Comparison of ENCODE assay signal across 18 cellular contexts in the genomic region with DNA sequence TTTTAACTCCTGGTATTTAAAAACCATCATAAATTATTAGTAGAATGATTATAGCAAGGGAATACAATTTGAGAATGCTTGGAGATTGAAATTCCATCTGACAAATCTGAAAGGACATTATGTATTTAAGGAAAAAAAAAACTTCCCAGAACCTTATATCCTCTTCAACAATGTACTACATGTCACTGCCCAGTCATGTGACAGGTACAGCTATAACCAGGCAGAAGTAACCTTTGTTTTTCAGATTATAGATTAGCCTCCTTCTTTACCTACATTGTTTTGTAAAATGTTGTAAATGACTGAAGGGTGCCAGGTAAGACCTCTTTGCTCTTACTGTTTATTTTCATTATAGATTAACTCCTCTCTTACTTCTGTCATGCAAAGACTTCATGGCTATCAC.
"Had no signal": no experiment of that assay in that cellular context is flagged by ENCODE, and none has a peak within 500 bp of the region (broad histone marks: within the 10 kb centered on the region; RNA-seq: fewer than 3 reads in every experiment).

No MANE protein-coding gene starts in this region.

- H3K79me2 ChIP-seq: hepatocyte had no signal

- H2AFZ ChIP-seq: hepatocyte had no signal

- H3K4me1 ChIP-seq: esophagus squamous epithelium, testis, tibial nerve had no signal

- H3K36me3 ChIP-seq: esophagus squamous epithelium, spleen, tibial nerve had no signal

- H3K9me3 Mint-ChIP-seq: natural killer cell treated with Interleukin-12 subunit alpha and Interleukin-12 subunit beta and Interleukin-15 and Interleukin-18, amount 100 ng/mL, for 72 hours had no signal

- H3K4me2 ChIP-seq: hepatocyte had no signal

- DNase-seq: effector memory CD8-positive, alpha-beta T cell; esophagus squamous epithelium; foreskin fibroblast; head of caudate nucleus; mammary epithelial cell; posterior cingulate gyrus; spleen; stimulated activated CD4-positive, alpha-beta T cell treated with anti-CD3 and anti-CD28 coated beads, Interleukin-15, amount 100 ng/mL, for 24 hours; stimulated activated CD4-positive, alpha-beta T cell treated with anti-CD3 and anti-CD28 coated beads, Interleukin-1b, Interleukin-23, amount 100 ng/mL, for 48 hours; stimulated activated CD4-positive, alpha-beta T cell treated with anti-CD3 and anti-CD28 coated beads, Interleukin-4, amount 100 ng/mL, for 24 hours; testis had no signal

- H3K36me3 Mint-ChIP-seq: natural killer cell treated with Interleukin-12 subunit alpha and Interleukin-12 subunit beta and Interleukin-15 and Interleukin-18, amount 100 ng/mL, for 72 hours; stimulated activated memory B cell treated with anti-CD40 and anti-IgM and Interleukin-4, amounts not matched to agents 10 μg/mL and 1 μg/mL and 100 μg/mL, for 72 hours had no signal

- H3K27me3 ChIP-seq: esophagus squamous epithelium, hepatocyte, testis, tibial nerve had no signal

- H3K27ac Mint-ChIP-seq: dendritic cell treated with granulocyte-macrophage colony-stimulating factor and Interleukin-4, amounts not matched to agents 40 ng/mL and 50 ng/mL, for 4 days; effector memory CD8-positive, alpha-beta T cell; natural killer cell treated with Interleukin-12 subunit alpha and Interleukin-12 subunit beta and Interleukin-15 and Interleukin-18, amount 100 ng/mL, for 72 hours; stimulated activated memory B cell treated with anti-CD40 and anti-IgM and Interleukin-4, amounts not matched to agents 10 μg/mL and 1 μg/mL and 100 μg/mL, for 72 hours; stimulated activated naive CD8-positive, alpha-beta T cell treated with anti-CD3 and anti-CD28 coated beads, Interleukin-15, Interleukin-2, amounts not matched to agents 100 ng/mL and 50 ng/mL, for 24 hours had no signal

- H3K4me1 Mint-ChIP-seq: stimulated activated memory B cell treated with anti-CD40 and anti-IgM and Interleukin-4, amounts not matched to agents 10 μg/mL and 1 μg/mL and 100 μg/mL, for 72 hours had no signal

- H3K4me3 Mint-ChIP-seq: dendritic cell treated with granulocyte-macrophage colony-stimulating factor and Interleukin-4, amounts not matched to agents 40 ng/mL and 50 ng/mL, for 4 days; effector memory CD8-positive, alpha-beta T cell; natural killer cell treated with Interleukin-12 subunit alpha and Interleukin-12 subunit beta and Interleukin-15 and Interleukin-18, amount 100 ng/mL, for 72 hours; stimulated activated memory B cell treated with anti-CD40 and anti-IgM and Interleukin-4, amounts not matched to agents 10 μg/mL and 1 μg/mL and 100 μg/mL, for 72 hours; stimulated activated naive CD8-positive, alpha-beta T cell treated with anti-CD3 and anti-CD28 coated beads, Interleukin-15, Interleukin-2, amounts not matched to agents 100 ng/mL and 50 ng/mL, for 24 hours had no signal

- H3K9me3 ChIP-seq: esophagus squamous epithelium, spleen, testis, tibial nerve had no signal

- ATAC-seq: effector memory CD8-positive, alpha-beta T cell; natural killer cell treated with Interleukin-12 subunit alpha and Interleukin-12 subunit beta and Interleukin-15 and Interleukin-18, amount 100 ng/mL, for 72 hours; sciatic nerve; stimulated activated memory B cell treated with anti-CD40 and anti-IgM and Interleukin-4, amounts not matched to agents 10 μg/mL and 1 μg/mL and 100 μg/mL, for 72 hours had no signal

- H3K4me3 ChIP-seq: esophagus squamous epithelium, hepatocyte, spleen, testis, tibial nerve had no signal

- H3K27me3 Mint-ChIP-seq: dendritic cell treated with granulocyte-macrophage colony-stimulating factor and Interleukin-4, amounts not matched to agents 40 ng/mL and 50 ng/mL, for 4 days; stimulated activated memory B cell treated with anti-CD40 and anti-IgM and Interleukin-4, amounts not matched to agents 10 μg/mL and 1 μg/mL and 100 μg/mL, for 72 hours; stimulated activated naive CD8-positive, alpha-beta T cell treated with anti-CD3 and anti-CD28 coated beads, Interleukin-15, Interleukin-2, amounts not matched to agents 100 ng/mL and 50 ng/mL, for 24 hours had no signal

- H3K27ac ChIP-seq: esophagus squamous epithelium, hepatocyte, testis, tibial nerve had no signal
